ENCODE assay signal across 1 cellular context in the genomic region with DNA sequence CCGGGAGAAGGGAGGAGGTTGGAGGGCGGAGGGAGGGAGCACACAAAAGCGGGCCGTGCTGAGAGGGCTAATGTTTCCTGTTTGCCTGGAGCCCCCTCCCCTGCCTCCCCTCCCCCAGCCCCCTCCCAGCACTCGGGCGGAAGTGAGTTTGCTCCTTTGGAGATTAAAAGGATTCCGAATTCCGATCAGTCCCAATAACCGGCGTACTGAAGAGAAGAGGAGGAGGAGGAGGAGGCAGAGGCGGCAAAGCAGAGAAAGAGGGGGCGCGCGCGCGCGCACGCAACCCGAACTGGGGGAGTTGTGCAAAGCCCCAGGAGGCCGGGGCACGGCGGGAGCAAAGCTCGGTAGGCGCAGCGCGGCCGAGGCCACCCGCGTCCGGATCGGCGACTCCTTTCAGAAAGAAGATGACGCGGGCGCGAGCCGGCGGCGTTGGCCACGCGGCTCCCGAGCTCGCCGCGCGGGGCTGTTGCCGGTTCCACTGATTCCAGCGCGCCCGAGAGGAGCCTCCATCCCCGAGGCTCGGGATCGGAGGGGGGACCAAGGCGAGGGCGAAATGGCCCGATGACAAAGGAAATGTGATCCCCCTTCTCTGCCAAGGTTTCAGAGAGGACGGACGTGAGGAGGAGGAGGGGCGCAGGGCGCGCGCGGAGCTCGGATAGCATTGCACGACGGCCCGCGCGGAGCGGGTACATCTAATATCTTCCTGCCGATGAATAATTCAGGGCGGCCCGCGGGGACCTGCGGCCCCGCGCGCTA.
A peak's percentile ranks its signal among the peaks of the same experiment; 100 is the strongest.
TF ChIP-seq lines count a peak whose summit lies in the region.

No MANE protein-coding gene starts in this region.

TF ChIP-seq in HepG2, 621 proteins besides CTCF, POLR2A, EP300 and RAD21 (continued from another document and continues in another):
- TF ChIP-seq SUZ12 (IDR thresholded peaks at IDR 0.05; ENCODE audit: low read depth, low read length) (no peak), NFE2 (CRISPR knock-in tag; IDR thresholded peaks at IDR 0.05) (no peak), KLF15 (CRISPR knock-in tag; IDR thresholded peaks at IDR 0.05; ENCODE audit: borderline replicate concordance) (0 out of 2 replicates have a peak, but pooled peaks have one; percentile 50), ZNF891 (CRISPR knock-in tag; IDR thresholded peaks at IDR 0.05) (no peak), NR2C2 (CRISPR knock-in tag; IDR thresholded peaks at IDR 0.05; ENCODE audit: borderline replicate concordance) (no peak), SALL1 (CRISPR knock-in tag; IDR thresholded peaks at IDR 0.05) (peak; percentile 69), SIN3A (IDR thresholded peaks at IDR 0.05; ENCODE audit: borderline replicate concordance, low read depth, low read length) (peak; percentile 60; the same call in 1 of the 2 replicates), HOXA3 (CRISPR knock-in tag; IDR thresholded peaks at IDR 0.05) (no peak), ZNF883 (CRISPR knock-in tag; IDR thresholded peaks at IDR 0.05; ENCODE audit: not compliant biosample characterization) (no peak), RARG (CRISPR knock-in tag; IDR thresholded peaks at IDR 0.05; ENCODE audit: low read depth) (no peak), ZNF251 (CRISPR knock-in tag; IDR thresholded peaks at IDR 0.05) (no peak), ZNF34 (CRISPR knock-in tag; IDR thresholded peaks at IDR 0.05; ENCODE audit: borderline replicate concordance) (no peak), ZMYM2 (CRISPR knock-in tag; IDR thresholded peaks at IDR 0.05) (no peak), ELF1 (CRISPR knock-in tag; IDR thresholded peaks at IDR 0.05) (peak; percentile 42; the same call in 1 of the 2 replicates), ZNF703 (CRISPR knock-in tag; IDR thresholded peaks at IDR 0.05; ENCODE audit: borderline replicate concordance) (no peak), MED13 (CRISPR knock-in tag; IDR thresholded peaks at IDR 0.05) (peak; percentile 71), FOXM1 (CRISPR knock-in tag; IDR thresholded peaks at IDR 0.05) (no peak), NFKB2 (CRISPR knock-in tag; IDR thresholded peaks at IDR 0.05; ENCODE audit: borderline replicate concordance) (peak; percentile 80; the same call in 1 of the 2 replicates), ZNF451 (CRISPR knock-in tag; IDR thresholded peaks at IDR 0.05) (no peak), ZNF253 (CRISPR knock-in tag; IDR thresholded peaks at IDR 0.05; ENCODE audit: borderline replicate concordance) (no peak), KDM5A (IDR thresholded peaks at IDR 0.05; ENCODE audit: borderline replicate concordance, low read length) (no peak), SMAD9 (CRISPR knock-in tag; IDR thresholded peaks at IDR 0.05) (no peak), ZNF766 (CRISPR knock-in tag; IDR thresholded peaks at IDR 0.05; ENCODE audit: borderline replicate concordance) (no peak), ZNF350 (CRISPR knock-in tag; IDR thresholded peaks at IDR 0.05; ENCODE audit: borderline replicate concordance, low read depth) (peak; percentile 54), GATA4 (IDR thresholded peaks at IDR 0.05; ENCODE audit: borderline replicate concordance, low read depth) (peak; percentile 48; the same call in 1 of the 2 replicates), POGZ (CRISPR knock-in tag; IDR thresholded peaks at IDR 0.05) (no peak; the same call in none of the 2 replicates), HNRNPH1 (optimal IDR thresholded peaks at IDR 0.05; ENCODE audit: low read depth, low read length) (no peak), ZBTB7A (CRISPR knock-in tag; IDR thresholded peaks at IDR 0.05) (no peak), SMYD3 (CRISPR knock-in tag; IDR thresholded peaks at IDR 0.05) (no peak), GABPB1 (CRISPR knock-in tag; IDR thresholded peaks at IDR 0.05) (peak; percentile 79), PCBP2 (optimal IDR thresholded peaks at IDR 0.05; ENCODE audit: low read depth, low read length, poor library complexity, severe bottlenecking) (no peak), ZNF720 (CRISPR knock-in tag; IDR thresholded peaks at IDR 0.05) (0 out of 2 replicates have a peak, but pooled peaks have one; percentile 28), ZNF333 (CRISPR knock-in tag; IDR thresholded peaks at IDR 0.05; ENCODE audit: borderline replicate concordance) (peak; percentile 95; the same call in 1 of the 2 replicates), ZNF556 (CRISPR knock-in tag; IDR thresholded peaks at IDR 0.05; ENCODE audit: borderline replicate concordance) (peak; percentile 28; the same call in 1 of the 2 replicates), SOX6 (IDR thresholded peaks at IDR 0.05) (no peak), SOX6 (CRISPR knock-in tag; IDR thresholded peaks at IDR 0.05) (peak; percentile 71), HCFC1 (IDR thresholded peaks at IDR 0.05; ENCODE audit: low read depth, low read length) (no peak), AKAP8 (CRISPR knock-in tag; IDR thresholded peaks at IDR 0.05) (no peak), HOXA7 (CRISPR knock-in tag; IDR thresholded peaks at IDR 0.05) (no peak), ZNF577 (CRISPR knock-in tag; IDR thresholded peaks at IDR 0.05; ENCODE audit: borderline replicate concordance, low read depth) (no peak), MAFF (IDR thresholded peaks at IDR 0.05; ENCODE audit: low read depth, low read length) (no peak), PRMT3 (CRISPR knock-in tag; IDR thresholded peaks at IDR 0.05; ENCODE audit: borderline replicate concordance, low read depth) (peak; percentile 12; the same call in 1 of the 2 replicates), KLF16 (CRISPR knock-in tag; IDR thresholded peaks at IDR 0.05) (peak in 1 of 2 experiments; percentile 78; a peak in 2 of 4 replicates), ZNF674 (CRISPR knock-in tag; IDR thresholded peaks at IDR 0.05; ENCODE audit: low read depth) (0 out of 2 replicates have a peak, but pooled peaks have one; percentile 50), RFX1 (IDR thresholded peaks at IDR 0.05) (no peak), NAIF1 (CRISPR knock-in tag; IDR thresholded peaks at IDR 0.05; ENCODE audit: borderline replicate concordance) (no peak)
- TF ChIP-seq, protein P1, sequence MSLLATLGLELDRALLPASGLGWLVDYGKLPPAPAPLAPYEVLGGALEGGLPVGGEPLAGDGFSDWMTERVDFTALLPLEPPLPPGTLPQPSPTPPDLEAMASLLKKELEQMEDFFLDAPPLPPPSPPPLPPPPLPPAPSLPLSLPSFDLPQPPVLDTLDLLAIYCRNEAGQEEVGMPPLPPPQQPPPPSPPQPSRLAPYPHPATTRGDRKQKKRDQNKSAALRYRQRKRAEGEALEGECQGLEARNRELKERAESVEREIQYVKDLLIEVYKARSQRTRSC (CRISPR knock-in tag; IDR thresholded peaks at IDR 0.05; ENCODE audit: low read depth) = no peak
- TF ChIP-seq, protein P2, sequence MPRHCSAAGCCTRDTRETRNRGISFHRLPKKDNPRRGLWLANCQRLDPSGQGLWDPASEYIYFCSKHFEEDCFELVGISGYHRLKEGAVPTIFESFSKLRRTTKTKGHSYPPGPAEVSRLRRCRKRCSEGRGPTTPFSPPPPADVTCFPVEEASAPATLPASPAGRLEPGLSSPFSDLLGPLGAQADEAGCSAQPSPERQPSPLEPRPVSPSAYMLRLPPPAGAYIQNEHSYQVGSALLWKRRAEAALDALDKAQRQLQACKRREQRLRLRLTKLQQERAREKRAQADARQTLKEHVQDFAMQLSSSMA (CRISPR knock-in tag; IDR thresholded peaks at IDR 0.05) = peak; percentile 49; the same call in 1 of the 2 replicates
- TF ChIP-seq, protein P3, sequence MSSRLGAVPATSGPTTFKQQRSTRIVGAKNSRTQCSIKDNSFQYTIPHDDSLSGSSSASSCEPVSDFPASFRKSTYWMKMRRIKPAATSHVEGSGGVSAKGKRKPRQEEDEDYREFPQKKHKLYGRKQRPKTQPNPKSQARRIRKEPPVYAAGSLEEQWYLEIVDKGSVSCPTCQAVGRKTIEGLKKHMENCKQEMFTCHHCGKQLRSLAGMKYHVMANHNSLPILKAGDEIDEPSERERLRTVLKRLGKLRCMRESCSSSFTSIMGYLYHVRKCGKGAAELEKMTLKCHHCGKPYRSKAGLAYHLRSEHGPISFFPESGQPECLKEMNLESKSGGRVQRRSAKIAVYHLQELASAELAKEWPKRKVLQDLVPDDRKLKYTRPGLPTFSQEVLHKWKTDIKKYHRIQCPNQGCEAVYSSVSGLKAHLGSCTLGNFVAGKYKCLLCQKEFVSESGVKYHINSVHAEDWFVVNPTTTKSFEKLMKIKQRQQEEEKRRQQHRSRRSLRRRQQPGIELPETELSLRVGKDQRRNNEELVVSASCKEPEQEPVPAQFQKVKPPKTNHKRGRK (CRISPR knock-in tag; IDR thresholded peaks at IDR 0.05) = no peak
- TF ChIP-seq, protein P4, sequence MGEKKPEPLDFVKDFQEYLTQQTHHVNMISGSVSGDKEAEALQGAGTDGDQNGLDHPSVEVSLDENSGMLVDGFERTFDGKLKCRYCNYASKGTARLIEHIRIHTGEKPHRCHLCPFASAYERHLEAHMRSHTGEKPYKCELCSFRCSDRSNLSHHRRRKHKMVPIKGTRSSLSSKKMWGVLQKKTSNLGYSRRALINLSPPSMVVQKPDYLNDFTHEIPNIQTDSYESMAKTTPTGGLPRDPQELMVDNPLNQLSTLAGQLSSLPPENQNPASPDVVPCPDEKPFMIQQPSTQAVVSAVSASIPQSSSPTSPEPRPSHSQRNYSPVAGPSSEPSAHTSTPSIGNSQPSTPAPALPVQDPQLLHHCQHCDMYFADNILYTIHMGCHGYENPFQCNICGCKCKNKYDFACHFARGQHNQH (CRISPR knock-in tag; IDR thresholded peaks at IDR 0.05) = peak; percentile 82
- TF ChIP-seq, protein P5, sequence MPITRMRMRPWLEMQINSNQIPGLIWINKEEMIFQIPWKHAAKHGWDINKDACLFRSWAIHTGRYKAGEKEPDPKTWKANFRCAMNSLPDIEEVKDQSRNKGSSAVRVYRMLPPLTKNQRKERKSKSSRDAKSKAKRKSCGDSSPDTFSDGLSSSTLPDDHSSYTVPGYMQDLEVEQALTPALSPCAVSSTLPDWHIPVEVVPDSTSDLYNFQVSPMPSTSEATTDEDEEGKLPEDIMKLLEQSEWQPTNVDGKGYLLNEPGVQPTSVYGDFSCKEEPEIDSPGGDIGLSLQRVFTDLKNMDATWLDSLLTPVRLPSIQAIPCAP (CRISPR knock-in tag; IDR thresholded peaks at IDR 0.05; ENCODE audit: low read depth) = no peak
- TF ChIP-seq, protein P6, sequence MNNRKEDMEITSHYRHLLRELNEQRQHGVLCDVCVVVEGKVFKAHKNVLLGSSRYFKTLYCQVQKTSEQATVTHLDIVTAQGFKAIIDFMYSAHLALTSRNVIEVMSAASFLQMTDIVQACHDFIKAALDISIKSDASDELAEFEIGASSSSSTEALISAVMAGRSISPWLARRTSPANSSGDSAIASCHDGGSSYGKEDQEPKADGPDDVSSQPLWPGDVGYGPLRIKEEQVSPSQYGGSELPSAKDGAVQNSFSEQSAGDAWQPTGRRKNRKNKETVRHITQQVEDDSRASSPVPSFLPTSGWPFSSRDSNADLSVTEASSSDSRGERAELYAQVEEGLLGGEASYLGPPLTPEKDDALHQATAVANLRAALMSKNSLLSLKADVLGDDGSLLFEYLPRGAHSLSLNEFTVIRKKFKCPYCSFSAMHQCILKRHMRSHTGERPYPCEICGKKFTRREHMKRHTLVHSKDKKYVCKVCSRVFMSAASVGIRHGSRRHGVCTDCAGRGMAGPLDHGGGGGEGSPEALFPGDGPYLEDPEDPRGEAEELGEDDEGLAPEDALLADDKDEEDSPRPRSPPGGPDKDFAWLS (CRISPR knock-in tag; IDR thresholded peaks at IDR 0.05; ENCODE audit: borderline replicate concordance) = no peak
- TF ChIP-seq, protein P7, sequence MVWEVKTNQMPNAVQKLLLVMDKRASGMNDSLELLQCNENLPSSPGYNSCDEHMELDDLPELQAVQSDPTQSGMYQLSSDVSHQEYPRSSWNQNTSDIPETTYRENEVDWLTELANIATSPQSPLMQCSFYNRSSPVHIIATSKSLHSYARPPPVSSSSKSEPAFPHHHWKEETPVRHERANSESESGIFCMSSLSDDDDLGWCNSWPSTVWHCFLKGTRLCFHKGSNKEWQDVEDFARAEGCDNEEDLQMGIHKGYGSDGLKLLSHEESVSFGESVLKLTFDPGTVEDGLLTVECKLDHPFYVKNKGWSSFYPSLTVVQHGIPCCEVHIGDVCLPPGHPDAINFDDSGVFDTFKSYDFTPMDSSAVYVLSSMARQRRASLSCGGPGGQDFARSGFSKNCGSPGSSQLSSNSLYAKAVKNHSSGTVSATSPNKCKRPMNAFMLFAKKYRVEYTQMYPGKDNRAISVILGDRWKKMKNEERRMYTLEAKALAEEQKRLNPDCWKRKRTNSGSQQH (CRISPR knock-in tag; IDR thresholded peaks at IDR 0.05; ENCODE audit: low read depth) = no peak
- TF ChIP-seq, protein P8, sequence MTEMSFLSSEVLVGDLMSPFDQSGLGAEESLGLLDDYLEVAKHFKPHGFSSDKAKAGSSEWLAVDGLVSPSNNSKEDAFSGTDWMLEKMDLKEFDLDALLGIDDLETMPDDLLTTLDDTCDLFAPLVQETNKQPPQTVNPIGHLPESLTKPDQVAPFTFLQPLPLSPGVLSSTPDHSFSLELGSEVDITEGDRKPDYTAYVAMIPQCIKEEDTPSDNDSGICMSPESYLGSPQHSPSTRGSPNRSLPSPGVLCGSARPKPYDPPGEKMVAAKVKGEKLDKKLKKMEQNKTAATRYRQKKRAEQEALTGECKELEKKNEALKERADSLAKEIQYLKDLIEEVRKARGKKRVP (CRISPR knock-in tag; IDR thresholded peaks at IDR 0.05) = no peak
- TF ChIP-seq, protein P9, sequence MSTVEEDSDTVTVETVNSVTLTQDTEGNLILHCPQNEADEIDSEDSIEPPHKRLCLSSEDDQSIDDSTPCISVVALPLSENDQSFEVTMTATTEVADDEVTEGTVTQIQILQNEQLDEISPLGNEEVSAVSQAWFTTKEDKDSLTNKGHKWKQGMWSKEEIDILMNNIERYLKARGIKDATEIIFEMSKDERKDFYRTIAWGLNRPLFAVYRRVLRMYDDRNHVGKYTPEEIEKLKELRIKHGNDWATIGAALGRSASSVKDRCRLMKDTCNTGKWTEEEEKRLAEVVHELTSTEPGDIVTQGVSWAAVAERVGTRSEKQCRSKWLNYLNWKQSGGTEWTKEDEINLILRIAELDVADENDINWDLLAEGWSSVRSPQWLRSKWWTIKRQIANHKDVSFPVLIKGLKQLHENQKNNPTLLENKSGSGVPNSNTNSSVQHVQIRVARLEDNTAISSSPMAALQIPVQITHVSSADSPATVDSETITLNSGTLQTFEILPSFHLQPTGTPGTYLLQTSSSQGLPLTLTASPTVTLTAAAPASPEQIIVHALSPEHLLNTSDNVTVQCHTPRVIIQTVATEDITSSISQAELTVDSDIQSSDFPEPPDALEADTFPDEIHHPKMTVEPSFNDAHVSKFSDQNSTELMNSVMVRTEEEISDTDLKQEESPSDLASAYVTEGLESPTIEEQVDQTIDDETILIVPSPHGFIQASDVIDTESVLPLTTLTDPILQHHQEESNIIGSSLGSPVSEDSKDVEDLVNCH (CRISPR knock-in tag; IDR thresholded peaks at IDR 0.05) = no peak
